Comparison of ENCODE assay signal across 6 cellular contexts in the genomic region with DNA sequence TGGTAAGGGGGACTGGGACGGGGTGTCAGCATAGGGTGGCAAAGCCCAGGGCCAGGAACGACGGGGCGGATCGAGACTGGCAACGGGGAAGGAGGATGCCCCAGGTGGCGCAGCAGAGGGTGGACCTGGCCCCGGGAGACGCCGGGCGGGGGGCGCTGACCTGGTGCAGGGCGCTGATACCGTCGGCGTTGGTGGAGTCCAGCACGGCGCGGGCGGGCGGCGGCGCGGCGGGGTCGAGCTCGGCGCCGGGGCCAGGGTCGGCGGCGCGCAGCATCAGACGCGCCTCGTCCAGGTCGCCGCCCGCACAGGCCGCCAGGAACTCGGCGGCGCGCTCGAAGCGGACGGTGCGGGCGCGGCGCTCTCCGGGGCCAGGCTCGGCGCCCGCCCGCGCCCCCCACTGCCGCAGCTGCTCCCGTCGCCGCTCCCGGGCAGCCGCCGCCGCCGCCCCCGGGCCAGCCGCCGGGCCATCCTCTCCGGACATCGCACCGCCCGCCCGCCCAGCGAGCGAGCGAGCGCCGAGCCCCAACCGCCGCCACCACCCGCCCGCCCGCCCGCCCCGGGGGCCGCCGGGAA. TPM values are rescaled to one million over a fixed set of nuclear protein-coding genes. Genes with fewer than 3 reads are reported as not detected.
A peak's percentile ranks its signal among the peaks of the same experiment; 100 is the strongest.
DNase-seq lines count a peak whose midpoint lies in the region; TF ChIP-seq lines count a peak whose summit lies in the region.

No MANE protein-coding gene starts in this region.

- H3K4me1 Mint-ChIP-seq in activated naive CD4-positive, alpha-beta T cell treated with anti-CD3 and anti-CD28 coated beads for 36 hours (ENCODE audit: low read depth) = peaks cover 23% of the 10 kb centered on the region

- H3K36me3 ChIP-seq in WERI-Rb-1 = peaks cover 5% of the 10 kb centered on the region

- no peaks in the 10 kb centered on the region for H3K9me3 ChIP-seq in WERI-Rb-1 (ENCODE audit: severe bottlenecking)

- peaks cover 2% of the 10 kb centered on the region for H3K27me3 Mint-ChIP-seq in activated naive CD4-positive, alpha-beta T cell treated with anti-CD3 and anti-CD28 coated beads for 36 hours (ENCODE audit: low read depth)

- H3K27ac ChIP-seq in WERI-Rb-1 (peak overlapping the region; percentile 53; the same call in 1 of the 2 replicates), layer of hippocampus (ENCODE audit: low read depth, low read length) (peak overlapping the region; percentile 43)

- H3K27me3 ChIP-seq in WERI-Rb-1 (ENCODE audit: insufficient read depth, low read depth, severe bottlenecking) (no peaks in the 10 kb centered on the region), layer of hippocampus (ENCODE audit: control insufficient read depth, insufficient read depth, low read length) (no peaks in the 10 kb centered on the region)

- no peaks in the 10 kb centered on the region for H3K36me3 Mint-ChIP-seq in activated naive CD4-positive, alpha-beta T cell treated with anti-CD3 and anti-CD28 coated beads for 36 hours (ENCODE audit: low read depth)

- intact Hi-C loops in activated naive CD4-positive, alpha-beta T cell treated with anti-CD3 and anti-CD28 coated beads for 36 hours (cut with micrococcal nuclease) = loop anchor here (1.0 to 5.0 kb wide), 10 partner anchors 36 to 652 kb away; partner anchors contain the start of genes HSPBP1, KMT5C, PPP6R1 and RPL28

- peak overlapping the region; percentile 98 for H3K4me3 Mint-ChIP-seq in activated naive CD4-positive, alpha-beta T cell treated with anti-CD3 and anti-CD28 coated beads for 36 hours

- H3K9me3 Mint-ChIP-seq in activated naive CD4-positive, alpha-beta T cell treated with anti-CD3 and anti-CD28 coated beads for 36 hours = no peaks in the 10 kb centered on the region

- H3K4me3 ChIP-seq in WERI-Rb-1 (ENCODE audit: low read depth, low read length) = peak overlapping the region; percentile 66

- H3K27ac Mint-ChIP-seq in activated naive CD4-positive, alpha-beta T cell treated with anti-CD3 and anti-CD28 coated beads for 36 hours = peak overlapping the region; percentile 62

- DNase-seq in activated naive CD4-positive, alpha-beta T cell treated with anti-CD3 and anti-CD28 coated beads for 36 hours = peak; percentile 22
- no peak for DNase-seq in activated naive CD4-positive, alpha-beta T cell treated with Interleukin-2 at 50 U/mL for 16 hours
- DNase-seq in WERI-Rb-1 = no peak
- no peak for DNase-seq in SHP77 treated with DMSO at 0.1 percent for 48 hours (lab: John Stamatoyannopoulos, UW)
- DNase-seq in NCI-H1105 treated with DMSO at 0.1 percent for 48 hours (lab: John Stamatoyannopoulos, UW) = no peak

- no peak for TF ChIP-seq CTCF in WERI-Rb-1 (IDR thresholded peaks at IDR 0.05; ENCODE audit: low read depth, low read length)

- CTCF ChIA-PET in activated naive CD4-positive, alpha-beta T cell treated with anti-CD3 and anti-CD28 coated beads for 36 hours (lab: Charles Lee) = no interaction called here

RNA-seq across cellular contexts. Expression of gene PPP1R12C, which starts 0.3 kb away (rescaled TPM):
- 10 to 100 TPM; 41.2 to 42.1 TPM for total RNA-seq in activated naive CD4-positive, alpha-beta T cell treated with anti-CD3 and anti-CD28 coated beads for 36 hours

RNA-seq across cellular contexts. Expression of gene TNNT1, which starts 31.9 kb away (rescaled TPM):
- not detected for total RNA-seq in activated naive CD4-positive, alpha-beta T cell treated with anti-CD3 and anti-CD28 coated beads for 36 hours

RNA-seq across cellular contexts. Expression of gene TNNI3, which starts 40.4 kb away (rescaled TPM):
- not detected for total RNA-seq in activated naive CD4-positive, alpha-beta T cell treated with anti-CD3 and anti-CD28 coated beads for 36 hours

RNA-seq across cellular contexts. Expression of gene EPS8L1, which starts 41.5 kb away (rescaled TPM):
- total RNA-seq in activated naive CD4-positive, alpha-beta T cell treated with anti-CD3 and anti-CD28 coated beads for 36 hours = under 1 TPM; 0.88 to 0.89 TPM

RNA-seq across cellular contexts. Expression of gene DNAAF3, which starts 49.3 kb away (rescaled TPM):
- not detected for total RNA-seq in activated naive CD4-positive, alpha-beta T cell treated with anti-CD3 and anti-CD28 coated beads for 36 hours
